Comparison of ENCODE assay signal across 12 cellular contexts in the genomic region with DNA sequence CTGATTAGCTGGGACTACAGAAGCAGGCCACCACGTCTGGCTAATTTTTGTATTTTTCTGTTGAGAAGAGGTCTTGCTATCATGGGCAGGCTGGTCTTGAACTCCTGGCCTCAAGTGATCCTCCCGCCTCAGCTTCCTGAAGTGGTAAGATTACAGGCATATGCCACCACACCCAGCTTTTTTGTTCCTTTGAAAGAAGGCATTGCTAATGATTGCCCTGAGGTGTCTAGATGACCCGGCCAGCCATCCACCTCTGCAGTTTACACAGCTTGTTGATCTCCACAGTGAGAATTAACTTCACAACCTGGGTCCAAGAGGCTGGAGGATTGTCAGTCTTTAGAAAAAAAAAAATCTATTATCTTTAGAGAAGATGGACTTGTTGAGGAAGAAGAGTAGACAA. TPM values are rescaled to one million over a fixed set of nuclear protein-coding genes. Genes with fewer than 3 reads are reported as not detected.
DNase-seq lines count a peak whose midpoint lies in the region; ATAC-seq, FAIRE-seq and TF ChIP-seq lines count a peak whose summit lies in the region.
"Had no signal": no experiment of that assay in that cellular context is flagged by ENCODE, and none has a peak within 500 bp of the region (broad histone marks: within the 10 kb centered on the region; RNA-seq: fewer than 3 reads in every experiment).

No MANE protein-coding gene starts in this region.

- TF ChIP-seq CTCF in keratinocyte (optimal IDR thresholded peaks at IDR 0.05 in 1 of 3, IDR thresholded peaks at IDR 0.05 in 1 of 3, conservative IDR thresholded peaks at IDR 0.05 in 1 of 3; ENCODE audit: extremely low read depth in 1 of 3, insufficient read depth in 2 of 3, low read length in 3 of 3): no peak

- peaks cover 86% of the 10 kb centered on the region for H3K4me1 Mint-ChIP-seq in activated T-cell treated with anti-CD3 and anti-CD28 coated beads, Interleukin-2, amount 50 U/mL, for 72 hours (ENCODE audit: low read depth)
- peaks cover 79% of the 10 kb centered on the region for H3K4me1 Mint-ChIP-seq in activated T-cell treated with anti-CD3 and anti-CD28 coated beads, Interleukin-2, amount 50 U/mL, for 4 hours (ENCODE audit: low read depth)
- peaks cover 71% of the 10 kb centered on the region for H3K4me1 Mint-ChIP-seq in activated CD8-positive, alpha-beta T cell treated with anti-CD3 and anti-CD28 coated beads, Interleukin-2, amount 10 ng/mL, durations not matched to agents 7 days and 5 days (ENCODE audit: low read depth)

- H3K4me1 ChIP-seq in keratinocyte (ENCODE audit: control insufficient read depth, extremely low read depth, insufficient read depth, low read length): peaks cover 95% of the 10 kb centered on the region
- peaks cover 7% of the 10 kb centered on the region for H3K4me1 ChIP-seq in thymus (ENCODE audit: control insufficient read depth, insufficient read depth, low read length)

- no peaks in the 10 kb centered on the region for H3K9me3 Mint-ChIP-seq in activated T-cell treated with anti-CD3 and anti-CD28 coated beads, Interleukin-2, amount 50 U/mL, for 72 hours
- H3K9me3 Mint-ChIP-seq in activated T-cell treated with anti-CD3 and anti-CD28 coated beads, Interleukin-2, amount 50 U/mL, for 4 hours: no peaks in the 10 kb centered on the region
- no peaks in the 10 kb centered on the region for H3K9me3 Mint-ChIP-seq in activated CD8-positive, alpha-beta T cell treated with anti-CD3 and anti-CD28 coated beads, Interleukin-2, amount 10 ng/mL, durations not matched to agents 7 days and 5 days (ENCODE audit: insufficient read depth)

- DNase-seq in activated T-cell treated with anti-CD3 and anti-CD28 coated beads, Interleukin-2, amount 50 U/mL, for 72 hours: no peak
- no peak for DNase-seq in activated T-cell treated with anti-CD3 and anti-CD28 coated beads, Interleukin-2, amount 50 U/mL, for 4 hours
- no peak for DNase-seq in activated CD8-positive, alpha-beta T cell treated with anti-CD3 and anti-CD28 coated beads, Interleukin-2, amount 10 ng/mL, durations not matched to agents 7 days and 5 days
- DNase-seq in keratinocyte (ENCODE audit: low read depth, low spot score): no peak
- no peak for DNase-seq in epidermal melanocyte (ENCODE audit: insufficient read length, low spot score)
- no peak for DNase-seq in ureter (ENCODE audit: low spot score)
- DNase-seq: KBM-7; NCI-H82; stimulated activated CD4-positive, alpha-beta T cell treated with anti-CD3 and anti-CD28 coated beads, Interleukin-1b, Interleukin-23, amount 100 ng/mL, for 48 hours had no signal

- H4K20me1 ChIP-seq in keratinocyte (ENCODE audit: control insufficient read depth, extremely low read depth, insufficient read depth, low read length): peaks cover 3% of the 10 kb centered on the region

- peaks cover 2% of the 10 kb centered on the region in 2 donors for H3K36me3 Mint-ChIP-seq in activated T-cell treated with anti-CD3 and anti-CD28 coated beads, Interleukin-2, amount 50 U/mL, for 72 hours (ENCODE audit: insufficient read depth in 2 of 2)
- peaks cover 11% of the 10 kb centered on the region for H3K36me3 Mint-ChIP-seq in activated T-cell treated with anti-CD3 and anti-CD28 coated beads, Interleukin-2, amount 50 U/mL, for 4 hours (ENCODE audit: insufficient read depth)
- H3K36me3 Mint-ChIP-seq in activated CD8-positive, alpha-beta T cell treated with anti-CD3 and anti-CD28 coated beads, Interleukin-2, amount 10 ng/mL, durations not matched to agents 7 days and 5 days (ENCODE audit: low read depth): peaks cover 25% of the 10 kb centered on the region

- peaks cover 0 to 3% of the 10 kb centered on the region in 2 experiments for H3K36me3 ChIP-seq in keratinocyte (ENCODE audit: control insufficient read depth in 2 of 2, extremely low read depth in 1 of 2, insufficient read depth in 2 of 2, low read length in 2 of 2)
- peaks cover 5% of the 10 kb centered on the region for H3K36me3 ChIP-seq in thymus (ENCODE audit: control insufficient read depth, insufficient read depth)

- no peak overlapping the region for H2AFZ ChIP-seq in keratinocyte (ENCODE audit: control insufficient read depth, low read length)

- H3K4me3 ChIP-seq in keratinocyte (ENCODE audit: control insufficient read depth in 2 of 3, extremely low read depth in 1 of 3, insufficient read depth in 2 of 3, low read depth in 1 of 3, low read length in 3 of 3): no peak overlapping the region
- H3K4me3 ChIP-seq in thymus (ENCODE audit: low read length): no peak overlapping the region

- H3K27me3 ChIP-seq in keratinocyte (ENCODE audit: control insufficient read depth, extremely low read depth, insufficient read depth, low read length) (no peaks in the 10 kb centered on the region), thymus (ENCODE audit: control insufficient read depth, insufficient read depth) (no peaks in the 10 kb centered on the region)

- no peaks in the 10 kb centered on the region for H3K9me1 ChIP-seq in keratinocyte (ENCODE audit: control insufficient read depth, extremely low read depth, insufficient read depth, low read length)

- H3K9ac ChIP-seq in keratinocyte (ENCODE audit: control insufficient read depth, extremely low read depth, insufficient read depth, low read length): peak overlapping the region; percentile 77

- peak overlapping the region; percentile 91 for H3K27ac Mint-ChIP-seq in activated T-cell treated with anti-CD3 and anti-CD28 coated beads, Interleukin-2, amount 50 U/mL, for 72 hours
- peak overlapping the region; percentile 39 for H3K27ac Mint-ChIP-seq in activated CD8-positive, alpha-beta T cell treated with anti-CD3 and anti-CD28 coated beads, Interleukin-2, amount 10 ng/mL, durations not matched to agents 7 days and 5 days

- H3K4me3 Mint-ChIP-seq in activated T-cell treated with anti-CD3 and anti-CD28 coated beads, Interleukin-2, amount 50 U/mL, for 72 hours: no peak overlapping the region
- H3K4me3 Mint-ChIP-seq in activated T-cell treated with anti-CD3 and anti-CD28 coated beads, Interleukin-2, amount 50 U/mL, for 4 hours: no peak overlapping the region
- H3K4me3 Mint-ChIP-seq in activated CD8-positive, alpha-beta T cell treated with anti-CD3 and anti-CD28 coated beads, Interleukin-2, amount 10 ng/mL, durations not matched to agents 7 days and 5 days: no peak overlapping the region

- H3K9me3 ChIP-seq in keratinocyte (ENCODE audit: control insufficient read depth, low read depth, low read length) (no peaks in the 10 kb centered on the region), thymus (ENCODE audit: control insufficient read depth) (no peaks in the 10 kb centered on the region)

- dilution Hi-C loops in keratinocyte (cut with MboI; ENCODE audit: extremely low pct_ligation_motif_present, low sequenced_read_pairs): no loop called here

- H3K27ac ChIP-seq in keratinocyte (ENCODE audit: control insufficient read depth, insufficient read depth, low read length) (peak overlapping the region; percentile 99), thymus (ENCODE audit: low read depth) (peak overlapping the region; percentile 31)
- H3K27ac ChIP-seq: VCaP had no signal

- CTCF ChIA-PET in activated CD8-positive, alpha-beta T cell treated with anti-CD3 and anti-CD28 coated beads, Interleukin-2, amount 10 ng/mL, durations not matched to agents 7 days and 5 days (lab: Charles Lee): interaction anchor here (1.4 to 2.2 kb wide), 5 partner anchors 8 to 38 kb away, joined by 3 to 8 read pairs (median 5); no protein-coding TSS in a partner anchor

- ATAC-seq in activated T-cell treated with anti-CD3 and anti-CD28 coated beads, Interleukin-2, amount 50 U/mL, for 72 hours (replicated peaks in 1 of 2): no peak
- no peak for ATAC-seq in activated T-cell treated with anti-CD3 and anti-CD28 coated beads, Interleukin-2, amount 50 U/mL, for 4 hours
- no peak for ATAC-seq in activated CD8-positive, alpha-beta T cell treated with anti-CD3 and anti-CD28 coated beads, Interleukin-2, amount 10 ng/mL, durations not matched to agents 7 days and 5 days
- no peak for ATAC-seq in HG03196 (IDR thresholded peaks at IDR 0.05; ENCODE audit: unreplicated experiment)

- peaks cover 53% of the 10 kb centered on the region for H3K79me2 ChIP-seq in keratinocyte (ENCODE audit: control insufficient read depth, insufficient read depth, low read length)

- no peak for FAIRE-seq in keratinocyte (lab: Jason Lieb, UNC)

- WGBS in thymus: 95% methylated on average over 3 of the region's 3 CpGs

- no peak overlapping the region for H3K4me2 ChIP-seq in keratinocyte (ENCODE audit: control insufficient read depth, extremely low read depth, insufficient read depth, low read depth, low read length)

- POLR2A ChIA-PET in activated CD8-positive, alpha-beta T cell treated with anti-CD3 and anti-CD28 coated beads, Interleukin-2, amount 10 ng/mL, durations not matched to agents 7 days and 5 days (lab: Charles Lee): interaction anchor here (1.6 to 4.8 kb wide), 3 partner anchors 9 to 22 kb away, joined by 4 to 28 read pairs (median 26); no protein-coding TSS in a partner anchor

- H3K27me3 Mint-ChIP-seq in activated T-cell treated with anti-CD3 and anti-CD28 coated beads, Interleukin-2, amount 50 U/mL, for 72 hours (ENCODE audit: low read depth): no peaks in the 10 kb centered on the region
- no peaks in the 10 kb centered on the region for H3K27me3 Mint-ChIP-seq in activated T-cell treated with anti-CD3 and anti-CD28 coated beads, Interleukin-2, amount 50 U/mL, for 4 hours (ENCODE audit: low read depth)
- H3K27me3 Mint-ChIP-seq in activated CD8-positive, alpha-beta T cell treated with anti-CD3 and anti-CD28 coated beads, Interleukin-2, amount 10 ng/mL, durations not matched to agents 7 days and 5 days (ENCODE audit: low read depth): no peaks in the 10 kb centered on the region

RNA-seq across cellular contexts. Expression of a gene that starts 58.7 kb away (rescaled TPM):
- total RNA-seq in activated T-cell treated with anti-CD3 and anti-CD28 coated beads, Interleukin-2, amount 50 U/mL, for 72 hours: 10 to 100 TPM; 47.4 to 68.9 TPM
- total RNA-seq in activated T-cell treated with anti-CD3 and anti-CD28 coated beads, Interleukin-2, amount 50 U/mL, for 4 hours: 10 to 100 TPM; 23.2 to 25.7 (median 24.4) TPM
- total RNA-seq in activated CD8-positive, alpha-beta T cell treated with anti-CD3 and anti-CD28 coated beads, Interleukin-2, amount 10 ng/mL, durations not matched to agents 7 days and 5 days: 10 to 100 TPM; 26.8 to 27.1 TPM
- polyA plus RNA-seq in keratinocyte (30.6 to 52.9 TPM (median 33.7 TPM) in 3 replicates), thymus (21.6 TPM)
- 8.1 TPM for polyA plus RNA-seq in keratinocyte (2011; ENCODE audit: low read depth)
- polyA plus RNA-seq in keratinocyte (2011; cell fraction: cytosol; rRNA removed): 23.9 and 26.7 TPM in 2 replicates
- 74.9 and 76.8 TPM in 2 replicates for polyA plus RNA-seq in keratinocyte (2011; cell fraction: nucleus; rRNA removed)
- polyA plus RNA-seq in keratinocyte (2012; ENCODE audit: low replicate concordance): 26.5 and 44.9 TPM in 2 replicates
- polyA minus RNA-seq in keratinocyte: 45.4 to 160 TPM (median 47.7 TPM) in 3 replicates
- polyA minus RNA-seq in keratinocyte (2011; cell fraction: cytosol; rRNA and poly(A)+ RNA removed): 23.8 TPM
- polyA minus RNA-seq in keratinocyte (2011; cell fraction: nucleus; rRNA and poly(A)+ RNA removed): 30.5 and 55.1 TPM in 2 replicates
- 124 TPM for total RNA-seq in ureter
